Comparison of ENCODE assay signal across 17 cellular contexts in genomic region chr16:75460441-75460840, GRCh38. TPM values are rescaled to one million over a fixed set of nuclear protein-coding genes. Genes with fewer than 3 reads are reported as not detected.
DNase-seq lines count a peak whose midpoint lies in the region; ATAC-seq and TF ChIP-seq lines count a peak whose summit lies in the region.
"Had no signal": no experiment of that assay in that cellular context is flagged by ENCODE, and none has a peak within 500 bp of the region (broad histone marks: within the 10 kb centered on the region; RNA-seq: fewer than 3 reads in every experiment).

No MANE protein-coding gene starts in this region.

- POLR2A ChIA-PET in CD8-positive, alpha-beta T cell (lab: Charles Lee) = no interaction called here
- POLR2A ChIA-PET in HEK293 (lab: Yijun Ruan, JAX) = no interaction called here
- POLR2A ChIA-PET in Caco-2 (lab: Charles Lee) = no interaction called here

- no peaks in the 10 kb centered on the region for H3K9me3 ChIP-seq in CD8-positive, alpha-beta T cell (ENCODE audit: low read length)
- H3K9me3 ChIP-seq in HEK293 (ENCODE audit: control insufficient read depth, insufficient read depth, low read depth, low read length) = no peaks in the 10 kb centered on the region
- H3K9me3 ChIP-seq in MM.1S (replicated peaks; ENCODE audit: insufficient read depth, low read length) = no peaks in the 10 kb centered on the region
- H3K9me3 ChIP-seq in Caco-2 = no peaks in the 10 kb centered on the region
- H3K9me3 ChIP-seq: BLaER1 treated with 17β-estradiol and CSF1 and Interleukin-3, amounts not matched to agents 10 nM and 100 nM; gastrocnemius medialis; mucosa of descending colon; Peyer's patch; tibial artery had no signal

- H3K36me3 Mint-ChIP-seq in CD8-positive, alpha-beta T cell = peaks cover 17% of the 10 kb centered on the region
- H3K36me3 Mint-ChIP-seq in effector memory CD8-positive, alpha-beta T cell (ENCODE audit: insufficient read depth) = peaks cover 37% of the 10 kb centered on the region
- H3K36me3 Mint-ChIP-seq in nephron progenitor cell (ENCODE audit: low read depth) = peaks cover 21% of the 10 kb centered on the region
- H3K36me3 Mint-ChIP-seq in Caco-2 (ENCODE audit: insufficient read depth, unreplicated experiment) = peaks cover 24% of the 10 kb centered on the region

- no peak overlapping the region for H3K27ac ChIP-seq in CD8-positive, alpha-beta T cell (ENCODE audit: low read depth, low read length)
- H3K27ac ChIP-seq in HEK293 (ENCODE audit: extremely low read depth, low read depth, low read length) (no peak overlapping the region), MM.1S (ENCODE audit: low read length) (no peak overlapping the region)
- H3K27ac ChIP-seq: BLaER1 treated with 17β-estradiol and CSF1 and Interleukin-3, amounts not matched to agents 10 nM and 100 nM; brain microvascular endothelial cell; gastrocnemius medialis; tibial artery had no signal

- ATAC-seq in CD8-positive, alpha-beta T cell = no peak
- no peak for ATAC-seq in effector memory CD8-positive, alpha-beta T cell (replicated peaks)
- no peak for ATAC-seq in HG03469 (IDR thresholded peaks at IDR 0.05; ENCODE audit: unreplicated experiment)
- ATAC-seq: gastrocnemius medialis, mucosa of descending colon had no signal

- no peak overlapping the region for H3K4me3 ChIP-seq in CD8-positive, alpha-beta T cell (ENCODE audit: low read depth, low read length)
- H3K4me3 ChIP-seq in HEK293 (ENCODE audit: low read depth, low read length) (no peak overlapping the region), MM.1S (ENCODE audit: low read length) (no peak overlapping the region), Caco-2 (ENCODE audit: low read depth, low read length) (no peak overlapping the region)
- H3K4me3 ChIP-seq: BLaER1 treated with 17β-estradiol and CSF1 and Interleukin-3, amounts not matched to agents 10 nM and 100 nM; gastrocnemius medialis; mucosa of descending colon; tibial artery had no signal

- no peak overlapping the region for H2AFZ ChIP-seq in MM.1S (ENCODE audit: low read length)

- no peak overlapping the region for H3K4me3 Mint-ChIP-seq in CD8-positive, alpha-beta T cell
- H3K4me3 Mint-ChIP-seq in effector memory CD8-positive, alpha-beta T cell = peak overlapping the region; percentile 2 to 39
- H3K4me3 Mint-ChIP-seq in nephron progenitor cell = no peak overlapping the region
- H3K4me3 Mint-ChIP-seq in Caco-2 (ENCODE audit: unreplicated experiment) = no peak overlapping the region

- no peaks in the 10 kb centered on the region for H3K9me3 Mint-ChIP-seq in CD8-positive, alpha-beta T cell
- no peaks in the 10 kb centered on the region for H3K9me3 Mint-ChIP-seq in effector memory CD8-positive, alpha-beta T cell
- H3K9me3 Mint-ChIP-seq in nephron progenitor cell (peaks cover 4% of the 10 kb centered on the region), Caco-2 (ENCODE audit: unreplicated experiment) (no peaks in the 10 kb centered on the region)

- no peak for DNase-seq in CD8-positive, alpha-beta T cell
- no peak for DNase-seq in effector memory CD8-positive, alpha-beta T cell
- DNase-seq in nephron progenitor cell (no peak), MM.1S (no peak), Caco-2 (no peak)
- DNase-seq: activated CD4-positive, alpha-beta T cell treated with anti-CD3 and anti-CD28 coated beads for 48 hours; activated effector memory CD4-positive, alpha-beta T cell treated with anti-CD3 and anti-CD28 coated beads, Interleukin-2, amount 50 U/mL, for 16 hours; brain microvascular endothelial cell; gastrocnemius medialis; NCI-H526; tibial artery had no signal

- no TSS peak for BruUV-seq in Caco-2 (replicated peaks; lab: Mats Ljungman, UMichigan)

- H3K4me2 ChIP-seq in MM.1S (ENCODE audit: low read depth, low read length) = no peak overlapping the region

- H3F3A ChIP-seq in MM.1S (ENCODE audit: insufficient read depth, low read length) = no peaks in the 10 kb centered on the region

- intact Hi-C loops in CD8-positive, alpha-beta T cell (cut with DNase I, micrococcal nuclease) = loop anchor here in 1 of 2 experiments (5.0 kb wide), 1 partner anchor 38 kb away; no protein-coding TSS in a partner anchor
- intact Hi-C loops in Caco-2 (cut with micrococcal nuclease; ENCODE audit: unreplicated experiment) = no loop called here

- no peaks in the 10 kb centered on the region for H3K27me3 Mint-ChIP-seq in CD8-positive, alpha-beta T cell (ENCODE audit: low read depth)
- H3K27me3 Mint-ChIP-seq in effector memory CD8-positive, alpha-beta T cell = no peaks in the 10 kb centered on the region
- H3K27me3 Mint-ChIP-seq in nephron progenitor cell (ENCODE audit: low read depth, poor library complexity) (peaks cover 4% of the 10 kb centered on the region), Caco-2 (ENCODE audit: insufficient read depth, unreplicated experiment) (no peaks in the 10 kb centered on the region)

- no peaks in the 10 kb centered on the region for H3K36me3 ChIP-seq in CD8-positive, alpha-beta T cell (ENCODE audit: insufficient read depth, low read length)
- H3K36me3 ChIP-seq in HEK293 (ENCODE audit: control insufficient read depth in 2 of 2, insufficient read depth in 1 of 2, low read length in 2 of 2) = no peaks in the 10 kb centered on the region; a peak in 1 of 3 replicates
- no peaks in the 10 kb centered on the region for H3K36me3 ChIP-seq in MM.1S (replicated peaks; ENCODE audit: insufficient read depth, low read length)
- H3K36me3 ChIP-seq in Caco-2 (ENCODE audit: control insufficient read depth, insufficient read depth, low read length) = peaks cover 2% of the 10 kb centered on the region
- H3K36me3 ChIP-seq: brain microvascular endothelial cell, gastrocnemius medialis, Peyer's patch, tibial artery had no signal

- CTCF ChIA-PET in CD8-positive, alpha-beta T cell (lab: Charles Lee) = no interaction called here
- CTCF ChIA-PET in HEK293 (lab: Yijun Ruan, JAX) = interaction anchor here (0.9 kb wide), 1 partner anchor 260 kb away, joined by 4 read pairs; no protein-coding TSS in a partner anchor
- CTCF ChIA-PET in Caco-2 (lab: Charles Lee) = no interaction called here

- H3K9me2 ChIP-seq in MM.1S (replicated peaks; ENCODE audit: insufficient read depth, low read length) = no peaks in the 10 kb centered on the region

- no peaks in the 10 kb centered on the region for H3K27me3 ChIP-seq in CD8-positive, alpha-beta T cell (ENCODE audit: insufficient read depth, low read length)
- H3K27me3 ChIP-seq in MM.1S (replicated peaks; ENCODE audit: insufficient read depth, low read length) = no peaks in the 10 kb centered on the region
- H3K27me3 ChIP-seq in Caco-2 (replicated peaks; ENCODE audit: control insufficient read depth, insufficient read depth, low read length) = no peaks in the 10 kb centered on the region
- H3K27me3 ChIP-seq: BLaER1 treated with 17β-estradiol and CSF1 and Interleukin-3, amounts not matched to agents 10 nM and 100 nM; brain microvascular endothelial cell; gastrocnemius medialis; Peyer's patch; tibial artery had no signal

- H3K4me1 ChIP-seq in CD8-positive, alpha-beta T cell (ENCODE audit: insufficient read depth, low read length) = peaks cover 31% of the 10 kb centered on the region
- H3K4me1 ChIP-seq in HEK293 (ENCODE audit: control insufficient read depth, insufficient read depth, low read length) = peaks cover 29% of the 10 kb centered on the region
- H3K4me1 ChIP-seq in MM.1S (ENCODE audit: low read length) = no peaks in the 10 kb centered on the region
- H3K4me1 ChIP-seq in Caco-2 = peaks cover 5% of the 10 kb centered on the region

- peaks cover 73% of the 10 kb centered on the region for H3K4me1 Mint-ChIP-seq in CD8-positive, alpha-beta T cell (ENCODE audit: low read depth)
- H3K4me1 Mint-ChIP-seq in effector memory CD8-positive, alpha-beta T cell (ENCODE audit: low read depth in 2 of 2) = peaks cover 46 to 75% of the 10 kb centered on the region in 2 donors
- H3K4me1 Mint-ChIP-seq in nephron progenitor cell (peaks cover 67% of the 10 kb centered on the region), Caco-2 (ENCODE audit: low read depth, unreplicated experiment) (peaks cover 12% of the 10 kb centered on the region)

- no peak overlapping the region for H3K9ac ChIP-seq in MM.1S (ENCODE audit: low read length)
- H3K9ac ChIP-seq: BLaER1 treated with 17β-estradiol and CSF1 and Interleukin-3, amounts not matched to agents 10 nM and 100 nM had no signal

- TF ChIP-seq CTCF in CD8-positive, alpha-beta T cell (IDR thresholded peaks at IDR 0.05) = no peak
- TF ChIP-seq CTCF in HEK293 (tag by site-specific recombination; IDR thresholded peaks at IDR 0.05) (no peak), nephron progenitor cell (IDR thresholded peaks at IDR 0.05) (no peak), MM.1S (IDR thresholded peaks at IDR 0.05; ENCODE audit: low read length) (no peak), Caco-2 (IDR thresholded peaks at IDR 0.05; ENCODE audit: insufficient read depth in 1 of 2, low read depth in 1 of 2, low read length in 1 of 2, severe bottlenecking in 1 of 2, unreplicated experiment in 1 of 2) (no peak)

- no peaks in the 10 kb centered on the region for H4K20me1 ChIP-seq in MM.1S (ENCODE audit: insufficient read depth, low read length)

- peaks cover 73% of the 10 kb centered on the region for H3K79me2 ChIP-seq in MM.1S (ENCODE audit: low read length)

- peak overlapping the region; percentile 29 for H3K27ac Mint-ChIP-seq in CD8-positive, alpha-beta T cell
- H3K27ac Mint-ChIP-seq in effector memory CD8-positive, alpha-beta T cell = peak overlapping the region; percentile 67 to 72
- peak overlapping the region; percentile 79 for H3K27ac Mint-ChIP-seq in nephron progenitor cell
- no peak overlapping the region for H3K27ac Mint-ChIP-seq in Caco-2 (ENCODE audit: unreplicated experiment)

TF ChIP-seq in HEK293, 187 proteins besides CTCF, POLR2A, EP300 and RAD21:
- TF ChIP-seq IKZF3 (tag by site-specific recombination; IDR thresholded peaks at IDR 0.05) (no peak), ZIC2 (tag by site-specific recombination; IDR thresholded peaks at IDR 0.05) (0 out of 2 replicates have a peak, but pooled peaks have one; percentile 19)

RNA-seq across cellular contexts. Expression of gene TMEM170A, which starts 4.0 kb away (rescaled TPM):
- 10 to 100 TPM; 36.9 to 37.5 TPM for total RNA-seq in CD8-positive, alpha-beta T cell
- 57.4 and 63.6 TPM in 2 replicates for total RNA-seq in Caco-2 (2022)

RNA-seq across cellular contexts. Expression of gene CFDP1, which starts 27.1 kb away (rescaled TPM):
- total RNA-seq in CD8-positive, alpha-beta T cell = 10 to 100 TPM; 18.6 to 20.3 TPM
- 71.6 and 77.6 TPM in 2 replicates for total RNA-seq in Caco-2 (2022)

RNA-seq across cellular contexts. Expression of gene CHST6, which starts 34.8 kb away (rescaled TPM):
- total RNA-seq in CD8-positive, alpha-beta T cell = not detected
- total RNA-seq in Caco-2 (2022) = 1.1 and 1.3 TPM in 2 replicates
- total RNA-seq: T-helper 1 cell treated with Interleukin-12 subunit alpha and Interleukin-12 subunit beta and Interleukin-4 antibody, amounts not matched to agents 30 ng/mL and 1 ng/mL, for 36 hours had no signal

Comparison
In these comparisons a context has a peak if more than half of its experiments do, and no peak if none do; other contexts are left out.
1. H3K4me3 Mint-ChIP-seq: peak in effector memory CD8-positive, alpha-beta T cell (2 of 2); none in CD8-positive, alpha-beta T cell (single experiment), nephron progenitor cell (single experiment) and Caco-2 (single experiment).